Comparison of ENCODE assay signal across 12 cellular contexts in genomic region chr15:66085128-66085527, GRCh38.
DNase-seq lines count a peak whose midpoint lies in the region; ATAC-seq and TF ChIP-seq lines count a peak whose summit lies in the region.
"Had no signal": no experiment of that assay in that cellular context is flagged by ENCODE, and none has a peak within 500 bp of the region (broad histone marks: within the 10 kb centered on the region; RNA-seq: fewer than 3 reads in every experiment).

No MANE protein-coding gene starts in this region.

- no TSS peak for BruUV-seq in Caco-2 (replicated peaks; lab: Mats Ljungman, UMichigan)

- H3K9me3 ChIP-seq in Caco-2 (no peaks in the 10 kb centered on the region), endodermal cell (ENCODE audit: control insufficient read depth, low read length) (no peaks in the 10 kb centered on the region)
- H3K9me3 ChIP-seq: ovary had no signal

- H3K4me1 ChIP-seq in Caco-2: peaks cover 7% of the 10 kb centered on the region; the same call in 1 of the 2 replicates
- no peaks in the 10 kb centered on the region for H3K4me1 ChIP-seq in endodermal cell (ENCODE audit: control insufficient read depth, insufficient read depth, low read length)
- H3K4me1 ChIP-seq: breast epithelium had no signal

- no peak overlapping the region for H3K9ac ChIP-seq in endodermal cell (ENCODE audit: extremely low read depth, low read length, poor library complexity, severe bottlenecking)

- ATAC-seq in GM21529 (IDR thresholded peaks at IDR 0.05; ENCODE audit: unreplicated experiment): no peak
- no peak for ATAC-seq in GM21360 (IDR thresholded peaks at IDR 0.05; ENCODE audit: unreplicated experiment)

- H3K27ac Mint-ChIP-seq in Caco-2 (ENCODE audit: unreplicated experiment) (no peak overlapping the region), endodermal cell (no peak overlapping the region)

- H3K27me3 ChIP-seq in Caco-2 (replicated peaks; ENCODE audit: control insufficient read depth, insufficient read depth, low read length) (no peaks in the 10 kb centered on the region), endodermal cell (ENCODE audit: control insufficient read depth, insufficient read depth, low read length, poor library complexity, severe bottlenecking) (no peaks in the 10 kb centered on the region)
- H3K27me3 ChIP-seq: breast epithelium, ovary had no signal

- POLR2A ChIA-PET in Caco-2 (lab: Charles Lee): no interaction called here

- intact Hi-C loops in Caco-2 (cut with micrococcal nuclease; ENCODE audit: unreplicated experiment): loop anchor here (1.0 kb wide), 1 partner anchor 104 kb away; no protein-coding TSS in a partner anchor

- no peak overlapping the region for H3K4me3 ChIP-seq in Caco-2 (ENCODE audit: low read depth, low read length)
- H3K4me3 ChIP-seq in endodermal cell (ENCODE audit: low read length): no peak overlapping the region
- H3K4me3 ChIP-seq: breast epithelium, ovary had no signal

- H3K27ac ChIP-seq in endodermal cell (ENCODE audit: low read depth, low read length): no peak overlapping the region
- H3K27ac ChIP-seq: breast epithelium, ovary had no signal

- CTCF ChIA-PET in Caco-2 (lab: Charles Lee): interaction anchor here (0.6 to 1.0 kb wide), 3 partner anchors 10 to 489 kb away, joined by 3 read pairs; no protein-coding TSS in a partner anchor

- TF ChIP-seq CTCF in Caco-2 (IDR thresholded peaks at IDR 0.05; ENCODE audit: insufficient read depth in 1 of 2, low read depth in 1 of 2, low read length in 1 of 2, severe bottlenecking in 1 of 2, unreplicated experiment in 1 of 2) (peak; percentile 48 to 50), GM12874 (IDR thresholded peaks at IDR 0.05; ENCODE audit: insufficient read depth, low read depth, low read length) (peak; percentile 46; the same call in 1 of the 2 replicates), endodermal cell (conservative IDR thresholded peaks at IDR 0.05) (peak; percentile 71)

- 76 to 86% methylated on average over 4 to 6 of the region's 6 CpGs for WGBS in endodermal cell (ENCODE audit: insufficient coverage in 1 of 2, insufficient read length in 1 of 2), 2 experiments

- H3K36me3 ChIP-seq in Caco-2 (ENCODE audit: control insufficient read depth, insufficient read depth, low read length) (no peaks in the 10 kb centered on the region), endodermal cell (ENCODE audit: control insufficient read depth, insufficient read depth, low read length) (no peaks in the 10 kb centered on the region)
- H3K36me3 ChIP-seq: breast epithelium, ovary had no signal

- no peaks in the 10 kb centered on the region for H3K4me1 Mint-ChIP-seq in Caco-2 (ENCODE audit: low read depth, unreplicated experiment)
- peaks cover 2% of the 10 kb centered on the region for H3K4me1 Mint-ChIP-seq in endodermal cell

- H3K9me3 Mint-ChIP-seq in Caco-2 (ENCODE audit: unreplicated experiment) (no peaks in the 10 kb centered on the region), endodermal cell (peaks cover 12% of the 10 kb centered on the region)

- H3K36me3 Mint-ChIP-seq in Caco-2 (ENCODE audit: insufficient read depth, unreplicated experiment) (no peaks in the 10 kb centered on the region), endodermal cell (ENCODE audit: low read depth) (no peaks in the 10 kb centered on the region)

- peaks cover 26% of the 10 kb centered on the region for H3K27me3 Mint-ChIP-seq in Caco-2 (ENCODE audit: insufficient read depth, unreplicated experiment)
- H3K27me3 Mint-ChIP-seq in endodermal cell (ENCODE audit: insufficient read depth): no peaks in the 10 kb centered on the region

- H3K4me3 Mint-ChIP-seq in Caco-2 (ENCODE audit: unreplicated experiment) (no peak overlapping the region), endodermal cell (no peak overlapping the region)

- peak in 1 of 2 experiments; percentile 55 for DNase-seq in Caco-2
- DNase-seq in OCI-M1 (lab: John Stamatoyannopoulos, UW): peak; percentile 8
- DNase-seq in endodermal cell: peak; percentile 85
- DNase-seq in SK-N-DZ (ENCODE audit: low spot score): no peak
- no peak for DNase-seq in amygdala (lab: John Stamatoyannopoulos, UW)
- DNase-seq: NCI-H187 treated with DMSO at 0.1 percent for 48 hours, ovary, SIG-M5 had no signal

Comparison
In these comparisons a context has a peak if more than half of its experiments do, and no peak if none do; other contexts are left out.
1. DNase-seq: peak in OCI-M1 (single experiment) and endodermal cell (single experiment); none in SK-N-DZ (single experiment) and amygdala (0 of 56).
2. Peak in every context shown above with its lines, with median percentiles within 50 percentile points of each other: CTCF ChIP-seq.